31 cellular contexts compared by ENCODE assay signal in genomic region chr2:133721155-133721554, GRCh38.
"Had no signal": no experiment of that assay in that cellular context is flagged by ENCODE, and none has a peak within 500 bp of the region (broad histone marks: within the 10 kb centered on the region; RNA-seq: fewer than 3 reads in every experiment).

No MANE protein-coding gene starts in this region.

- H3K4me3 Mint-ChIP-seq: activated CD4-positive, alpha-beta T cell treated with anti-CD3 and anti-CD28 coated beads, Interleukin-2, amount 10 ng/mL, durations not matched to agents 24 days and 14 days; activated CD8-positive, alpha-beta T cell treated with anti-CD3 and anti-CD28 coated beads for 36 hours; activated naive CD4-positive, alpha-beta T cell treated with anti-CD3 and anti-CD28 coated beads, Interleukin-2, amount 50 U/mL, for 24 hours; activated naive CD8-positive, alpha-beta T cell treated with anti-CD3 and anti-CD28 coated beads, Interleukin-2, amount 10 ng/mL, durations not matched to agents 7 days and 5 days; brain had no signal

- DNase-seq: activated CD4-positive, alpha-beta T cell treated with anti-CD3 and anti-CD28 coated beads, Interleukin-2, amount 10 ng/mL, durations not matched to agents 24 days and 14 days; activated CD4-positive, alpha-beta T cell treated with anti-CD3 and anti-CD28 coated beads, Interleukin-2, amount 50 U/mL, for 4 hours; activated CD4-positive, CD25-positive, alpha-beta regulatory T cell; activated CD8-positive, alpha-beta T cell treated with anti-CD3 and anti-CD28 coated beads for 36 hours; activated gamma-delta T cell; activated naive CD4-positive, alpha-beta T cell treated with Interleukin-2 at 50 U/mL for 16 hours; activated naive CD8-positive, alpha-beta T cell treated with anti-CD3 and anti-CD28 coated beads, Interleukin-2, amount 10 ng/mL, durations not matched to agents 7 days and 5 days; activated T-cell treated with anti-CD3 and anti-CD28 coated beads, Interleukin-2, amount 50 U/mL, for 1 hour; adrenal gland; NCI-H1092 treated with DMSO at 0.1 percent for 48 hours; NCI-H1417; NCI-H146; NCI-H187; NCI-H2029 treated with DMSO at 0.1 percent for 48 hours; NCI-H2107; NCI-H2171; NCI-H510A; NCI-H526; NCI-H748 treated with DMSO at 0.1 percent for 48 hours; NK-92 treated with Interleukin-12 subunit alpha and Interleukin-12 subunit beta, amount 100 ng/mL, for 24 hours; PC-9; SIG-M5; SW 1271; T-helper 1 cell; T-helper 2 cell; T-helper 9 cell had no signal

- H3K27ac Mint-ChIP-seq: activated CD4-positive, alpha-beta T cell treated with anti-CD3 and anti-CD28 coated beads, Interleukin-2, amount 10 ng/mL, durations not matched to agents 24 days and 14 days; activated CD8-positive, alpha-beta T cell treated with anti-CD3 and anti-CD28 coated beads for 36 hours; activated naive CD4-positive, alpha-beta T cell treated with anti-CD3 and anti-CD28 coated beads, Interleukin-2, amount 50 U/mL, for 24 hours; activated naive CD8-positive, alpha-beta T cell treated with anti-CD3 and anti-CD28 coated beads, Interleukin-2, amount 10 ng/mL, durations not matched to agents 7 days and 5 days; activated T-helper 2 cell treated with anti-CD3 and anti-CD28 coated beads, Interferon-gamma antibody, Interleukin-2, Interleukin-4, amounts not matched to agents 10 μg/mL and 5 μg/mL and 100 μg/mL, durations not matched to agents 14 hours and 24 hours and 36 hours; brain had no signal

- ATAC-seq: activated CD8-positive, alpha-beta T cell treated with anti-CD3 and anti-CD28 coated beads for 36 hours; K562; Right ventricle myocardium inferior had no signal

- H3K27me3 Mint-ChIP-seq: activated CD4-positive, alpha-beta T cell treated with anti-CD3 and anti-CD28 coated beads, Interleukin-2, amount 10 ng/mL, durations not matched to agents 24 days and 14 days; activated CD8-positive, alpha-beta T cell treated with anti-CD3 and anti-CD28 coated beads for 36 hours; activated naive CD8-positive, alpha-beta T cell treated with anti-CD3 and anti-CD28 coated beads, Interleukin-2, amount 10 ng/mL, durations not matched to agents 7 days and 5 days; brain had no signal

- H3K4me3 ChIP-seq: adrenal gland, K562, PC-9 had no signal

- H3K4me1 Mint-ChIP-seq: activated CD4-positive, alpha-beta T cell treated with anti-CD3 and anti-CD28 coated beads, Interleukin-2, amount 10 ng/mL, durations not matched to agents 24 days and 14 days; activated naive CD4-positive, alpha-beta T cell treated with anti-CD3 and anti-CD28 coated beads, Interleukin-2, amount 50 U/mL, for 24 hours; activated naive CD8-positive, alpha-beta T cell treated with anti-CD3 and anti-CD28 coated beads, Interleukin-2, amount 10 ng/mL, durations not matched to agents 7 days and 5 days had no signal

- H3K9me3 Mint-ChIP-seq: activated CD4-positive, alpha-beta T cell treated with anti-CD3 and anti-CD28 coated beads, Interleukin-2, amount 10 ng/mL, durations not matched to agents 24 days and 14 days; activated CD8-positive, alpha-beta T cell treated with anti-CD3 and anti-CD28 coated beads for 36 hours; activated naive CD8-positive, alpha-beta T cell treated with anti-CD3 and anti-CD28 coated beads, Interleukin-2, amount 10 ng/mL, durations not matched to agents 7 days and 5 days; activated T-helper 2 cell treated with anti-CD3 and anti-CD28 coated beads, Interferon-gamma antibody, Interleukin-2, Interleukin-4, amounts not matched to agents 10 μg/mL and 5 μg/mL and 100 μg/mL, durations not matched to agents 14 hours and 24 hours and 36 hours had no signal

- H3K36me3 Mint-ChIP-seq: activated naive CD4-positive, alpha-beta T cell treated with anti-CD3 and anti-CD28 coated beads, Interleukin-2, amount 50 U/mL, for 24 hours; activated naive CD8-positive, alpha-beta T cell treated with anti-CD3 and anti-CD28 coated beads, Interleukin-2, amount 10 ng/mL, durations not matched to agents 7 days and 5 days; brain had no signal
